1 cellular context compared by ENCODE assay signal in genomic region chr19:47483800-47484690, GRCh38.
TF ChIP-seq lines count a peak whose summit lies in the region.

Gene KPTN (minus strand): TSS chr19:47484219. CDS start chr19:47484160, 59 bp downstream.

TF ChIP-seq in A549, 52 proteins besides CTCF, POLR2A, EP300 and RAD21 (continued from another document):
- TF ChIP-seq ZFP36 (IDR thresholded peaks at IDR 0.05; ENCODE audit: borderline replicate concordance, partially characterized antibody) (peak; percentile 58), BHLHE40 (IDR thresholded peaks at IDR 0.05; ENCODE audit: low read depth, low read length) (no peak), RCOR1 (IDR thresholded peaks at IDR 0.05; ENCODE audit: low read depth, low read length) (no peak), EHMT2 (IDR thresholded peaks at IDR 0.05; ENCODE audit: low read depth) (no peak), HEYL (CRISPR knock-in tag; IDR thresholded peaks at IDR 0.05) (no peak), TP53 (CRISPR knock-in tag; IDR thresholded peaks at IDR 0.05) (0 out of 2 replicates have a peak, but pooled peaks have one; percentile 8), POLR2AphosphoS2 (conservative IDR thresholded peaks at IDR 0.05; ENCODE audit: low read length) (no peak), HMGXB4 (CRISPR knock-in tag; IDR thresholded peaks at IDR 0.05; ENCODE audit: borderline replicate concordance) (no peak), USF2 (IDR thresholded peaks at IDR 0.05) (peak; percentile 18; the same call in 1 of the 2 replicates), KDM1A (IDR thresholded peaks at IDR 0.05; ENCODE audit: low read depth) (no peak), CBX8 (IDR thresholded peaks at IDR 0.05) (no peak), CHD2 (IDR thresholded peaks at IDR 0.05; ENCODE audit: low read length, partially characterized antibody) (no peak), HOXA7 (CRISPR knock-in tag; IDR thresholded peaks at IDR 0.05) (peak; percentile 64; the same call in 1 of the 2 replicates), FOSB (CRISPR knock-in tag; IDR thresholded peaks at IDR 0.05) (peak; percentile 73; the same call in 1 of the 2 replicates), HOXB13 (CRISPR knock-in tag; IDR thresholded peaks at IDR 0.05; ENCODE audit: low read depth) (no peak)
- TF ChIP-seq, protein P1, sequence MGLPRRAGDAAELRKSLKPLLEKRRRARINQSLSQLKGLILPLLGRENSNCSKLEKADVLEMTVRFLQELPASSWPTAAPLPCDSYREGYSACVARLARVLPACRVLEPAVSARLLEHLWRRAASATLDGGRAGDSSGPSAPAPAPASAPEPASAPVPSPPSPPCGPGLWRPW (IDR thresholded peaks at IDR 0.05) = no peak
- TF ChIP-seq, protein P2, sequence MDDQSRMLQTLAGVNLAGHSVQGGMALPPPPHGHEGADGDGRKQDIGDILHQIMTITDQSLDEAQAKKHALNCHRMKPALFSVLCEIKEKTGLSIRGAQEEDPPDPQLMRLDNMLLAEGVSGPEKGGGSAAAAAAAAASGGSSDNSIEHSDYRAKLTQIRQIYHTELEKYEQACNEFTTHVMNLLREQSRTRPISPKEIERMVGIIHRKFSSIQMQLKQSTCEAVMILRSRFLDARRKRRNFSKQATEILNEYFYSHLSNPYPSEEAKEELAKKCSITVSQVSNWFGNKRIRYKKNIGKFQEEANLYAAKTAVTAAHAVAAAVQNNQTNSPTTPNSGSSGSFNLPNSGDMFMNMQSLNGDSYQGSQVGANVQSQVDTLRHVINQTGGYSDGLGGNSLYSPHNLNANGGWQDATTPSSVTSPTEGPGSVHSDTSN (IDR thresholded peaks at IDR 0.05) = peak; percentile 57; the same call in 1 of the 2 replicates
- TF ChIP-seq, protein P3, sequence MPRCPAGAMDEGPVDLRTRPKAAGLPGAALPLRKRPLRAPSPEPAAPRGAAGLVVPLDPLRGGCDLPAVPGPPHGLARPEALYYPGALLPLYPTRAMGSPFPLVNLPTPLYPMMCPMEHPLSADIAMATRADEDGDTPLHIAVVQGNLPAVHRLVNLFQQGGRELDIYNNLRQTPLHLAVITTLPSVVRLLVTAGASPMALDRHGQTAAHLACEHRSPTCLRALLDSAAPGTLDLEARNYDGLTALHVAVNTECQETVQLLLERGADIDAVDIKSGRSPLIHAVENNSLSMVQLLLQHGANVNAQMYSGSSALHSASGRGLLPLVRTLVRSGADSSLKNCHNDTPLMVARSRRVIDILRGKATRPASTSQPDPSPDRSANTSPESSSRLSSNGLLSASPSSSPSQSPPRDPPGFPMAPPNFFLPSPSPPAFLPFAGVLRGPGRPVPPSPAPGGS (IDR thresholded peaks at IDR 0.05) = 0 out of 3 replicates have a peak, but pooled peaks have one; percentile 20
